In the genomic region with DNA sequence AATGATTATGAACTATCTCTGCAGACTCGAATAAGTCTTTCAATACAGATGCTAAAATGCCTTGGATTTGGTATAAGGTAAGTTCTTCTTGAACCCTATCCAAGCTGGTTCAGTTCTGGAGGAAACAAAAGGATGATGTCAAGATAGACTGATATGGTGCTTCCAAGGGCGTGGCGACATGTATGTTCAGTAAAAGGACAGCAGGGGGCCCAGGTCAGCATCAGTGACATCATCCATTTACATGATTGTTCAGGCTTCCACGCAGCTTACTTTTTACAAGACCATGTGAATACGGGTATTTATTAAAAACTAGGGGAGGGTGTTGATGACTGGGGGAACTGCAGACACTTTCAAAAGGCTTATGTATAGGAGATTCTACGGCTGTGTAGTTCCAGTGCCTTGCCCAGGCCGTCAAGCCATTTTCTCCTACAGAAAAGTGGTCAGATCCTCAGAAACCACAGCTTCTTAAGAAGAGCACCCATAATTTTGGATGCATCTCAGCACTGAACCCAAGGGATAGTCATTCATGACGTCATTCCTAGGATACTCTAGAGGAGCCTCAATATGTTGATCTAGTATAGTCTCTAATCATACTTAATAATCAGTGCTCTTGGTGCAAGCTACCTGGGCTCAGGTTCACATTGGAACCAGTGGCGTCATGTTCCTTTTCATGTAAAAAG, we compare ENCODE assay signal across 8 cellular contexts.
DNase-seq lines count a peak whose midpoint lies in the region; ATAC-seq and TF ChIP-seq lines count a peak whose summit lies in the region.
"Had no signal": no experiment of that assay in that cellular context is flagged by ENCODE, and none has a peak within 500 bp of the region (broad histone marks: within the 10 kb centered on the region; RNA-seq: fewer than 3 reads in every experiment).

No MANE protein-coding gene starts in this region.

- intact Hi-C loops in HCT116 (cut with micrococcal nuclease) (no loop called here), PC-3 (cut with micrococcal nuclease) (no loop called here)
- intact Hi-C loops in naive thymus-derived CD4-positive, alpha-beta T cell (cut with micrococcal nuclease): no loop called here

- H3K9ac ChIP-seq in HCT116 (ENCODE audit: low read length) (no peak overlapping the region), PC-3 (ENCODE audit: low read length) (no peak overlapping the region)

- peak overlapping the region; percentile 29 for H2AFZ ChIP-seq in HCT116 (ENCODE audit: low read depth, low read length, poor library complexity, severe bottlenecking)
- H2AFZ ChIP-seq in PC-3 (ENCODE audit: low read length): no peak overlapping the region

- no peak overlapping the region for H3K4me2 ChIP-seq in HCT116 (ENCODE audit: low read length)
- H3K4me2 ChIP-seq in PC-3 (ENCODE audit: low read length): no peak overlapping the region

- 0 out of 2 replicates have a peak, but pooled peaks have one; percentile 7 for TF ChIP-seq RAD21 in HCT116 (IDR thresholded peaks at IDR 0.05; ENCODE audit: low read depth)

- H4K20me1 ChIP-seq in HCT116 (ENCODE audit: insufficient read depth) (no peaks in the 10 kb centered on the region), PC-3 (ENCODE audit: low read length) (no peaks in the 10 kb centered on the region)

- no peaks in the 10 kb centered on the region for H3K9me3 ChIP-seq in HCT116 (ENCODE audit: control insufficient read depth in 1 of 2, insufficient read depth in 1 of 2, low read depth in 1 of 2, low read length in 2 of 2)
- H3K9me3 ChIP-seq in PC-3 (ENCODE audit: low read length): no peaks in the 10 kb centered on the region
- H3K9me3 ChIP-seq in naive thymus-derived CD4-positive, alpha-beta T cell (ENCODE audit: control insufficient read depth in 2 of 3, low read length in 3 of 3): no peaks in the 10 kb centered on the region
- H3K9me3 ChIP-seq in MG63: no peaks in the 10 kb centered on the region
- H3K9me3 ChIP-seq: sigmoid colon had no signal

- H3K27ac Mint-ChIP-seq in naive thymus-derived CD4-positive, alpha-beta T cell: no peak overlapping the region

- POLR2A ChIA-PET in HCT116 (lab: Charles Lee) (no interaction called here), PC-3 (lab: Charles Lee; ENCODE audit: unreplicated experiment) (no interaction called here)
- POLR2A ChIA-PET in naive thymus-derived CD4-positive, alpha-beta T cell (lab: Charles Lee): interaction anchor here (1.1 to 2.1 kb wide), 4 partner anchors 10 to 115 kb away, joined by 4 to 6 read pairs (median 5); no protein-coding TSS in a partner anchor

- RAD21 ChIA-PET in HCT116 (lab: Charles Lee; ENCODE audit: low non-redundant PET in 1 of 2, low total read pairs in 2 of 2, uncharacterized antibody in 2 of 2, unreplicated experiment in 2 of 2): no interaction called here

- peaks cover 29 to 74% (median 64%) of the 10 kb centered on the region in 7 donors for H3K4me1 Mint-ChIP-seq in naive thymus-derived CD4-positive, alpha-beta T cell

- H3K9me2 ChIP-seq in HCT116 (ENCODE audit: insufficient read depth) (no peaks in the 10 kb centered on the region), PC-3 (replicated peaks; ENCODE audit: low read length) (no peaks in the 10 kb centered on the region)

- no peaks in the 10 kb centered on the region for H3F3A ChIP-seq in PC-3 (ENCODE audit: low read length, unreplicated experiment)

- DNase-seq in GM10266 (ENCODE audit: extremely low spot score) (peak; percentile 24), HCT116 (ENCODE audit: low read depth, low spot score) (peak; percentile 39), PC-3 (peak; percentile 38), islet precursor cell (peak; percentile 71), MG63 (no peak)
- DNase-seq in naive thymus-derived CD4-positive, alpha-beta T cell: no peak
- DNase-seq: sigmoid colon had no signal

- H3K79me2 ChIP-seq in HCT116 (ENCODE audit: insufficient read depth, low read length) (no peaks in the 10 kb centered on the region), PC-3 (ENCODE audit: low read length) (no peaks in the 10 kb centered on the region)

- no peak overlapping the region for H3K27ac ChIP-seq in HCT116 (ENCODE audit: low read depth, low read length)
- no peak overlapping the region for H3K27ac ChIP-seq in PC-3 (ENCODE audit: low read length)
- no peak overlapping the region for H3K27ac ChIP-seq in naive thymus-derived CD4-positive, alpha-beta T cell (ENCODE audit: low read depth, low read length)
- H3K27ac ChIP-seq: sigmoid colon had no signal

- H3K27me3 Mint-ChIP-seq in naive thymus-derived CD4-positive, alpha-beta T cell: peaks cover 0 to 3% (median 0%) of the 10 kb centered on the region in 5 donors

- H3K9me3 Mint-ChIP-seq in naive thymus-derived CD4-positive, alpha-beta T cell: peaks cover 0 to 22% (median 0%) of the 10 kb centered on the region in 11 donors

- H3K36me3 Mint-ChIP-seq in naive thymus-derived CD4-positive, alpha-beta T cell: peaks cover 0 to 37% (median 0%) of the 10 kb centered on the region in 5 donors

- TF ChIP-seq CTCF in GM10266 (IDR thresholded peaks at IDR 0.05; ENCODE audit: control insufficient read depth, insufficient read depth, low read depth, missing control alignments): peak; percentile 10
- peak in 2 of 3 experiments; percentile 50 to 56; a peak in 3 of 6 replicates for TF ChIP-seq CTCF in HCT116 (IDR thresholded peaks at IDR 0.05 in 2 of 3, conservative IDR thresholded peaks at IDR 0.05 in 1 of 3; ENCODE audit: borderline replicate concordance in 1 of 3, insufficient read depth in 1 of 3, low read depth in 2 of 3, low read length in 2 of 3)
- TF ChIP-seq CTCF in PC-3 (conservative IDR thresholded peaks at IDR 0.05; ENCODE audit: low read depth, low read length): peak; percentile 55; the same call in 1 of the 2 replicates

- no TSS peak for BruUV-seq in HCT116 (replicated peaks; lab: Mats Ljungman, UMichigan)
- no TSS peak for BruUV-seq in PC-3 (replicated peaks; lab: Mats Ljungman, UMichigan)

- TF ChIP-seq POLR2A in HCT116 (IDR thresholded peaks at IDR 0.05; ENCODE audit: borderline replicate concordance, extremely low read depth, insufficient read depth, insufficient read length): no peak

- H3K4me3 Mint-ChIP-seq in naive thymus-derived CD4-positive, alpha-beta T cell: no peak overlapping the region

- H3K36me3 ChIP-seq in HCT116 (ENCODE audit: control insufficient read depth in 1 of 2, insufficient read depth in 2 of 2, low read length in 2 of 2) (no peaks in the 10 kb centered on the region), PC-3 (ENCODE audit: low read depth, low read length) (no peaks in the 10 kb centered on the region), MG63 (no peaks in the 10 kb centered on the region)
- H3K36me3 ChIP-seq in naive thymus-derived CD4-positive, alpha-beta T cell (ENCODE audit: control insufficient read depth in 2 of 3, insufficient read depth in 3 of 3, low read length in 3 of 3): no peaks in the 10 kb centered on the region
- H3K36me3 ChIP-seq: sigmoid colon had no signal

- no peak overlapping the region for H3K4me3 ChIP-seq in HCT116 (replicated peaks in 1 of 2; ENCODE audit: low read depth in 1 of 2, low read length in 2 of 2)
- H3K4me3 ChIP-seq in PC-3 (ENCODE audit: low read length): no peak overlapping the region
- H3K4me3 ChIP-seq in naive thymus-derived CD4-positive, alpha-beta T cell (ENCODE audit: low read length): no peak overlapping the region
- H3K4me3 ChIP-seq in MG63: no peak overlapping the region
- H3K4me3 ChIP-seq: sigmoid colon had no signal

- H3K4me1 ChIP-seq in HCT116 (ENCODE audit: control insufficient read depth in 1 of 2, insufficient read depth in 2 of 2, low read length in 2 of 2): no peaks in the 10 kb centered on the region
- no peaks in the 10 kb centered on the region for H3K4me1 ChIP-seq in PC-3 (ENCODE audit: insufficient read depth, low read length)
- H3K4me1 ChIP-seq in naive thymus-derived CD4-positive, alpha-beta T cell (ENCODE audit: control insufficient read depth in 2 of 2, insufficient read depth in 2 of 2, low read length in 2 of 2): peaks cover 22 to 29% of the 10 kb centered on the region in 2 donors
- H3K4me1 ChIP-seq: sigmoid colon had no signal

- CTCF ChIA-PET in HCT116 (lab: Charles Lee): interaction anchor here (0.8 to 1.6 kb wide), 7 partner anchors 9 to 779 kb away, joined by 3 to 8 read pairs (median 4); no protein-coding TSS in a partner anchor
- CTCF ChIA-PET in PC-3 (lab: Charles Lee): no interaction called here
- CTCF ChIA-PET in naive thymus-derived CD4-positive, alpha-beta T cell (lab: Charles Lee): interaction anchor here (0.6 to 1.8 kb wide), 3 partner anchors 9 to 115 kb away, joined by 3 to 5 read pairs (median 4); no protein-coding TSS in a partner anchor

- H3K27me3 ChIP-seq in HCT116 (ENCODE audit: insufficient read depth, low read length) (no peaks in the 10 kb centered on the region), PC-3 (ENCODE audit: low read length) (peaks cover 29% of the 10 kb centered on the region), MG63 (no peaks in the 10 kb centered on the region)
- H3K27me3 ChIP-seq in naive thymus-derived CD4-positive, alpha-beta T cell (ENCODE audit: control insufficient read depth in 2 of 2, insufficient read depth in 2 of 2, low read length in 2 of 2): no peaks in the 10 kb centered on the region
- H3K27me3 ChIP-seq: sigmoid colon had no signal

- ATAC-seq in HCT116: peak; percentile 85
- peak; percentile 60 for ATAC-seq in PC-3
- ATAC-seq in GM19328 (IDR thresholded peaks at IDR 0.05; ENCODE audit: unreplicated experiment): no peak
- ATAC-seq in naive thymus-derived CD4-positive, alpha-beta T cell: no peak

TF ChIP-seq in HCT116, 20 proteins besides CTCF, POLR2A, EP300 and RAD21 (continues in another document):
- no peak for TF ChIP-seq REST (IDR thresholded peaks at IDR 0.05; ENCODE audit: low read depth)

Comparison
In these comparisons a context has a peak if more than half of its experiments do, and no peak if none do; other contexts are left out.
1. DNase-seq: peak in GM10266 (single experiment), HCT116 (single experiment), PC-3 (single experiment) and islet precursor cell (single experiment); none in naive thymus-derived CD4-positive, alpha-beta T cell (0 of 9) and MG63 (single experiment).
2. ATAC-seq: peak in HCT116 (single experiment) and PC-3 (single experiment); none in GM19328 (single experiment) and naive thymus-derived CD4-positive, alpha-beta T cell (single experiment).
3. Peak in every context shown above with its lines, with median percentiles within 50 percentile points of each other: CTCF ChIP-seq.